Comparison of ENCODE assay signal across 8 cellular contexts in genomic region chr12:94621662-94622359, GRCh38. TPM values are rescaled to one million over a fixed set of nuclear protein-coding genes. Genes with fewer than 3 reads are reported as not detected.
A peak's percentile ranks its signal among the peaks of the same experiment; 100 is the strongest.
DNase-seq lines count a peak whose midpoint lies in the region; ATAC-seq and TF ChIP-seq lines count a peak whose summit lies in the region.

No MANE protein-coding gene starts in this region.

- H3K27me3 ChIP-seq in brain microvascular endothelial cell (replicated peaks): no peaks in the 10 kb centered on the region
- H3K27me3 ChIP-seq in uterus: no peaks in the 10 kb centered on the region

- H3K27me3 Mint-ChIP-seq in naive thymus-derived CD8-positive, alpha-beta T cell: no peaks in the 10 kb centered on the region

- peak; percentile 45 for DNase-seq in NCI-H1105 (lab: John Stamatoyannopoulos, UW)
- peak; percentile 79 for DNase-seq in brain microvascular endothelial cell
- DNase-seq in naive thymus-derived CD8-positive, alpha-beta T cell: peak in 3 of 10 donors; percentile 6 to 15 (median 13)
- DNase-seq in uterus: no peak
- no peak for DNase-seq in HuH-7.5 (ENCODE audit: low spot score)
- no peak for DNase-seq in NCI-H2107 (lab: John Stamatoyannopoulos, UW)

- no peaks in the 10 kb centered on the region for H3K4me1 ChIP-seq in uterus

- TF ChIP-seq POLR2A in uterus (IDR thresholded peaks at IDR 0.05): no peak

- no peaks in the 10 kb centered on the region for H3K36me3 Mint-ChIP-seq in naive thymus-derived CD8-positive, alpha-beta T cell

- intact Hi-C loops in uterus (cut with DNase I; ENCODE audit: low total_unique reads): no loop called here

- in situ Hi-C loops in brain microvascular endothelial cell (cut with HindIII; ENCODE audit: low pct_ligation_motif_present, low sequenced_read_pairs): no loop called here

- peak; percentile 88 for ATAC-seq in GM18517 (IDR thresholded peaks at IDR 0.05; ENCODE audit: unreplicated experiment)
- ATAC-seq in GM21825 (IDR thresholded peaks at IDR 0.05; ENCODE audit: unreplicated experiment): peak; percentile 90
- peak; percentile 33 to 47 for ATAC-seq in naive thymus-derived CD8-positive, alpha-beta T cell

- H3K27ac ChIP-seq in brain microvascular endothelial cell (peak overlapping the region; percentile 60), uterus (peak overlapping the region in 1 of 2 donors; percentile 23)

- TF ChIP-seq CTCF in brain microvascular endothelial cell (IDR thresholded peaks at IDR 0.05; ENCODE audit: low read depth, low read length, missing control alignments) (no peak), uterus (IDR thresholded peaks at IDR 0.05) (no peak)

- H3K4me3 Mint-ChIP-seq in naive thymus-derived CD8-positive, alpha-beta T cell: peak overlapping the region; percentile 30 to 77 (median 67)

- POLR2A ChIA-PET in naive thymus-derived CD8-positive, alpha-beta T cell (lab: Charles Lee): no interaction called here

- peaks cover 3 to 17% (median 13%) of the 10 kb centered on the region in 4 donors for H3K4me1 Mint-ChIP-seq in naive thymus-derived CD8-positive, alpha-beta T cell

- H3K4me3 ChIP-seq in brain microvascular endothelial cell (ENCODE audit: low read depth, low read length) (peak overlapping the region; percentile 3), uterus (no peak overlapping the region)

- H3K27ac Mint-ChIP-seq in naive thymus-derived CD8-positive, alpha-beta T cell: peak overlapping the region in 9 of 10 donors; percentile 3 to 78 (median 49)

- H3K9me3 ChIP-seq in uterus: no peaks in the 10 kb centered on the region

- no peaks in the 10 kb centered on the region for H3K36me3 ChIP-seq in brain microvascular endothelial cell (replicated peaks)
- H3K36me3 ChIP-seq in uterus: no peaks in the 10 kb centered on the region

- no peaks in the 10 kb centered on the region for H3K9me3 Mint-ChIP-seq in naive thymus-derived CD8-positive, alpha-beta T cell

RNA-seq across cellular contexts. Expression of gene TMCC3, which starts 28.5 kb away (rescaled TPM):
- total RNA-seq in naive thymus-derived CD8-positive, alpha-beta T cell: under 1 TPM; 0.18 to 0.71 TPM
- polyA plus RNA-seq in naive thymus-derived CD8-positive, alpha-beta T cell: 1 to 10 TPM in 1 of 3 donors, not detected in 2; 5.7 TPM
- 10 to 100 TPM; 12.4 to 47.3 (median 32.7) TPM for total RNA-seq in uterus

Comparison
In these comparisons a context has a peak if more than half of its experiments do, and no peak if none do; other contexts are left out.
1. ATAC-seq: peak in every context shown above with its lines; median percentile 90 in GM21825; 88 in GM18517; 40 in naive thymus-derived CD8-positive, alpha-beta T cell.
2. DNase-seq: peak in NCI-H1105 (single experiment) and brain microvascular endothelial cell (single experiment); none in uterus (0 of 2), HuH-7.5 (single experiment) and NCI-H2107 (single experiment).
3. RNA of gene TMCC3, which starts 28.5 kb away (total RNA-seq): 12.4 to 47.3 TPM in uterus; 0.18 to 0.71 TPM in naive thymus-derived CD8-positive, alpha-beta T cell; every median in the first group is over 4 times any median in the second.